Comparison of ENCODE assay signal across 11 cellular contexts in the genomic region with DNA sequence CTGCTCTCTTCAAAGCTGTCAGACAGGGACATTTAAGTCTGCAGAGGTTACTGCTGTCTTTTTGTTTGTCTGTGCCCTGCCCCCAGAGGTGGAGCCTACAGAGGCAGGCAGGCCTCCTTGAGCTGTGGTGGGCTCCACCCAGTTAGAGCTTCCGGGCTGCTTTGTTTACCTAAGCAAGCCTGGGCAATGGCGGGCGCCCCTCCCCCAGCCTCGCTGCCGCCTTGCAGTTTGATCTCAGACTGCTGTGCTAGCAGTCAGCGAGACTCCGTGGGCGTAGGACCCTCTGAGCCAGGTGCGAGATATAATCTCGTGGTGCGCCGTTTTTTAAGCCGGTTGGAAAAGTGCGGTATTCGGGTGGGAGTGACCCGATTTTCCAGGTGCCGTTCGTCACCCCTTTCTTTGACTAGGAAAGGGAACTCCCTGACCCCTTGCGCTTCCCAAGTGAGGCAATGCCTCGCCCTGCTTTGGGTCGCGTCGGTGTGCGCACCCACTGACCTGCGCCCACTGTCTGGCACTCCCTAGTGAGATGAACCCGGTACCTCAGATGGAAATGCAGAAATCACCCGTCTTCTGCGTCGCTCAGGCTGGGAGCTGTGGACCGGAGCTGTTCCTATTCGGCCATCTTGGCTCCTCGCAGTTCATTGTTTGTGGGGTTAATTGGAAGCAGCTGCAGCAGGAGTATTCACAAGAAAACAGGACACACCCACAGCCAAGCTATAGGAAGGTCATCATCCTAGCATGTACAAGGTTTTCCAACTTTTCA. TPM values are rescaled to one million over a fixed set of nuclear protein-coding genes. Genes with fewer than 3 reads are reported as not detected.
"Had no signal": no experiment of that assay in that cellular context is flagged by ENCODE, and none has a peak within 500 bp of the region (broad histone marks: within the 10 kb centered on the region; RNA-seq: fewer than 3 reads in every experiment).

No MANE protein-coding gene starts in this region.

RNA-seq across cellular contexts. Expression of a gene that starts 49.5 kb away (rescaled TPM):
- total RNA-seq: activated CD4-positive, alpha-beta memory T cell treated with anti-CD3 and anti-CD28 coated beads, Interleukin-2, amount 10 ng/mL, durations not matched to agents 7 days and 5 days; activated CD4-positive, alpha-beta T cell treated with anti-CD3 and anti-CD28 coated beads for 36 hours; activated naive CD4-positive, alpha-beta T cell treated with anti-CD3 and anti-CD28 coated beads, Interleukin-2, amount 50 U/mL, for 72 hours; activated T-cell treated with anti-CD3 and anti-CD28 coated beads, Interleukin-2, amount 50 U/mL, for 4 hours; cardiac septum; esophagus mucosa; left colon; lower lobe of right lung; pancreas; T-helper 1 cell treated with Interleukin-12 subunit alpha and Interleukin-12 subunit beta and Interleukin-4 antibody, amounts not matched to agents 30 ng/mL and 1 ng/mL, for 36 hours; thoracic aorta had no signal
- polyA plus RNA-seq: pancreas had no signal
